Comparison of ENCODE assay signal across 9 cellular contexts in the genomic region with DNA sequence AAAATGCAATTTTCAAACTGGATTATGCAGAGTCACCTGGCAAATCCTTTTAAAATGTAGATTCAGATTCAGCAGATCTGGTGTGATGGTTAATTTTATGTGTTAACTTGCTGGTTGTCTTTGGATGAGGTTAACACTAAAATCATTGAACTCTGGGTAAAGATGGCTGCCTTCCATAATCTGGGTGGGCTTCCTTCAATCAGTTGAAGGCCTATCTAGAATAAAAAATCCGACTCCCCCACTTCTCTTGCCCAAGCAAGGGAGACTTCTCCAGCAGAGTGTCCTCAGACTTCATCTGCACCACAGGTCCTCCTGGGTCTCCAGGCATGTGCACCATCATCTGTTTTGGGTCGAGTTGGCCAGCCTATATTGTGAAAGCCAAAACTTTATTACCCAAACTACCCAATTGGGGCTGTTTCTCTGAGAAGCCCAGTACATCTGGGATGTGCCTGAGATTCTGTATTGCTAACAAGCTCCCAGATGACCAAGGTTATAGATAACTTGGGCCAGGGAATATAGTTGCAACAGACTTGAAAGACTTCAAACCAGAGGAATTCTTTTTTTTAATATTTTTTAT. TPM values are rescaled to one million over a fixed set of nuclear protein-coding genes. Genes with fewer than 3 reads are reported as not detected.
DNase-seq lines count a peak whose midpoint lies in the region; ATAC-seq and TF ChIP-seq lines count a peak whose summit lies in the region.
"Had no signal": no experiment of that assay in that cellular context is flagged by ENCODE, and none has a peak within 500 bp of the region (broad histone marks: within the 10 kb centered on the region; RNA-seq: fewer than 3 reads in every experiment).

No MANE protein-coding gene starts in this region.

- H3K4me1 Mint-ChIP-seq in CD14-positive monocyte (peaks cover 18% of the 10 kb centered on the region), IgD-negative memory B cell (peaks cover 9 to 14% (median 11%) of the 10 kb centered on the region in 3 donors), natural killer cell (peaks cover 47 to 50% of the 10 kb centered on the region in 2 donors)
- peaks cover 51% of the 10 kb centered on the region for H3K4me1 Mint-ChIP-seq in central memory CD8-positive, alpha-beta T cell

- peaks cover 8 to 10% of the 10 kb centered on the region in 2 donors for H3K36me3 Mint-ChIP-seq in CD14-positive monocyte
- H3K36me3 Mint-ChIP-seq in IgD-negative memory B cell, result no peaks in the 10 kb centered on the region
- H3K36me3 Mint-ChIP-seq in central memory CD8-positive, alpha-beta T cell (ENCODE audit: insufficient read depth), result peaks cover 13% of the 10 kb centered on the region
- H3K36me3 Mint-ChIP-seq in natural killer cell, result no peaks in the 10 kb centered on the region

- intact Hi-C loops in CD14-positive monocyte (cut with micrococcal nuclease), result loop anchor here in 1 of 2 donors (10.0 kb wide), 1 partner anchor 71 kb away; no protein-coding TSS in a partner anchor
- intact Hi-C loops in natural killer cell (cut with micrococcal nuclease), result loop anchor here (2.0 kb wide), 1 partner anchor 1629 kb away; the partner anchor contains the start of gene TMEM30A
- intact Hi-C loops in Right ventricle myocardium inferior (cut with DNase I), result loop anchor here (10.0 kb wide), 1 partner anchor 1589 kb away; the partner anchor contains the start of gene COX7A2

- H3K27me3 Mint-ChIP-seq in CD14-positive monocyte (ENCODE audit: low read depth in 3 of 3), result peaks cover 0 to 2% (median 0%) of the 10 kb centered on the region in 3 donors
- H3K27me3 Mint-ChIP-seq in IgD-negative memory B cell, result no peaks in the 10 kb centered on the region
- no peaks in the 10 kb centered on the region for H3K27me3 Mint-ChIP-seq in central memory CD8-positive, alpha-beta T cell
- no peaks in the 10 kb centered on the region for H3K27me3 Mint-ChIP-seq in natural killer cell (ENCODE audit: low read depth in 2 of 2)

- H3K27ac Mint-ChIP-seq in CD14-positive monocyte (peak overlapping the region; percentile 64 to 99 (median 98)), IgD-negative memory B cell (peak overlapping the region; percentile 63 to 97 (median 96)), natural killer cell (peak overlapping the region; percentile 94 to 98)
- peak overlapping the region; percentile 93 for H3K27ac Mint-ChIP-seq in central memory CD8-positive, alpha-beta T cell (ENCODE audit: low read depth)

- TF ChIP-seq CTCF in CD14-positive monocyte (IDR thresholded peaks at IDR 0.05) (no peak), natural killer cell (IDR thresholded peaks at IDR 0.05) (no peak)

- peak overlapping the region; percentile 9 to 90 for H3K4me3 Mint-ChIP-seq in CD14-positive monocyte
- peak overlapping the region in 3 of 4 donors; percentile 20 to 99 (median 99) for H3K4me3 Mint-ChIP-seq in IgD-negative memory B cell
- H3K4me3 Mint-ChIP-seq in central memory CD8-positive, alpha-beta T cell, result peak overlapping the region; percentile 98
- H3K4me3 Mint-ChIP-seq in natural killer cell, result peak overlapping the region; percentile 96

- DNase-seq in CD14-positive monocyte (ENCODE audit: low spot score) (no peak), natural killer cell (no peak), KG1 (lab: John Stamatoyannopoulos, UW) (no peak), NCI-H82 treated with DMSO at 0.1 percent for 48 hours (lab: John Stamatoyannopoulos, UW; ENCODE audit: unreplicated experiment) (no peak), Right ventricle myocardium inferior (ENCODE audit: missing footprints) (no peak)
- DNase-seq in central memory CD8-positive, alpha-beta T cell (ENCODE audit: low spot score in 2 of 2), result no peak
- DNase-seq: NCI-H510A had no signal

- H3K9me3 Mint-ChIP-seq in CD14-positive monocyte (no peaks in the 10 kb centered on the region), IgD-negative memory B cell (no peaks in the 10 kb centered on the region), natural killer cell (no peaks in the 10 kb centered on the region)
- no peaks in the 10 kb centered on the region for H3K9me3 Mint-ChIP-seq in central memory CD8-positive, alpha-beta T cell

- ATAC-seq in central memory CD8-positive, alpha-beta T cell (replicated peaks; ENCODE audit: extremely low read depth, poor library complexity, severe bottlenecking), result no peak
- ATAC-seq in natural killer cell (no peak), HG02759 (IDR thresholded peaks at IDR 0.05; ENCODE audit: unreplicated experiment) (no peak), Right ventricle myocardium inferior (no peak)

RNA-seq across cellular contexts. Expression of gene SLC17A5, which starts 1.6 kb away (rescaled TPM):
- polyA plus RNA-seq in CD14-positive monocyte, result 10 to 100 TPM in 1 of 2 donors, 1 to 10 TPM in 1; 9.4 to 11.6 TPM
- 4.4 TPM for polyA plus RNA-seq in IgD-negative memory B cell
- total RNA-seq in natural killer cell, result 10 to 100 TPM in 1 of 3 donors, 1 to 10 TPM in 2; 8.5 to 13.8 (median 9.1) TPM
- total RNA-seq in Right ventricle myocardium inferior, result 5.9 TPM

RNA-seq across cellular contexts. Expression of gene CD109, which starts 40.6 kb away (rescaled TPM):
- polyA plus RNA-seq in CD14-positive monocyte, result under 1 TPM; 0.17 to 0.30 TPM
- not detected for polyA plus RNA-seq in IgD-negative memory B cell
- under 1 TPM; 0.24 to 0.88 (median 0.83) TPM for total RNA-seq in natural killer cell
- 7.3 TPM for total RNA-seq in Right ventricle myocardium inferior
